ENCODE assay signal across 1 cellular context in genomic region chr2:140659293-140659692, GRCh38.
TF ChIP-seq lines count a peak whose summit lies in the region.

No MANE protein-coding gene starts in this region.

TF ChIP-seq in SK-N-SH, 30 proteins besides CTCF, POLR2A, EP300 and RAD21 (continued from another document):
- TF ChIP-seq REST (IDR thresholded peaks at IDR 0.05; ENCODE audit: low read depth, low read length) (no peak), RFX5 (IDR thresholded peaks at IDR 0.05; ENCODE audit: low read length) (no peak)
TF ChIP-seq in SK-N-SH: peak in this region for 0.
